ENCODE assay signal across 8 cellular contexts in the genomic region with DNA sequence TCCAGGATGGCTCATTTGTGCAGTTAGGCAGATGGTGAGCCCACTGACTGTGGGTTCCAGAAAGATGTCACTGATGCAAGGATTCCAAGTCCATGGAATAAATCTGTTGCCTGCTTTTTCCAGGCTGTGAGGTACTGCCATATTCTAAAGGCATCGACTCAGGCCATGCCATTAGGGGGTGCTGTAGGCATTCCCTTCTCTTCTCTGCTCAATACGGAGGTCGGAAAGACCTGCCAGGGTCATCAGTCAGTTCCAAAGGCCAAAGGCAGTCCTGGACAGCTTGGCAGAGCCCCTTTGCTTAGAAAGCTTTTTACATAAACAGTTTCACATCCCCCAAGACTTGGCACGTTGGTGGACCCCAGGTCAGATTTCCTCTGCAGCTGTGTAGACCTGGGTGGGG. TPM values are rescaled to one million over a fixed set of nuclear protein-coding genes. Genes with fewer than 3 reads are reported as not detected.
A peak's percentile ranks its signal among the peaks of the same experiment; 100 is the strongest.
DNase-seq lines count a peak whose midpoint lies in the region; ATAC-seq, FAIRE-seq and TF ChIP-seq lines count a peak whose summit lies in the region.

No MANE protein-coding gene starts in this region.

- H3K9me3 Mint-ChIP-seq in activated CD4-positive, alpha-beta memory T cell treated with anti-CD3 and anti-CD28 coated beads, Interleukin-2, amount 10 ng/mL, durations not matched to agents 7 days and 5 days, result no peaks in the 10 kb centered on the region

- TF ChIP-seq RAD21 in A549 (conservative IDR thresholded peaks at IDR 0.05 in 1 of 2, IDR thresholded peaks at IDR 0.05 in 1 of 2), result peak; percentile 61 to 81

- ATAC-seq in A549, result peak; percentile 80 to 91; a peak in 5 of 6 replicates
- ATAC-seq in omental fat pad (ENCODE audit: low FRiP score), result peak; percentile 76
- ATAC-seq in GM21619 (IDR thresholded peaks at IDR 0.05; ENCODE audit: unreplicated experiment), result no peak
- ATAC-seq in HG02610 (IDR thresholded peaks at IDR 0.05; ENCODE audit: unreplicated experiment), result no peak

- no peak overlapping the region for H3K4me2 ChIP-seq in A549

- WGBS in A549 (ENCODE audit: missing lambda C conversion rate), result 10% methylated on average over 3 of the region's 4 CpGs

- H3K4me1 ChIP-seq in A549, result no peaks in the 10 kb centered on the region

- no peak overlapping the region for H3K27ac Mint-ChIP-seq in activated CD4-positive, alpha-beta memory T cell treated with anti-CD3 and anti-CD28 coated beads, Interleukin-2, amount 10 ng/mL, durations not matched to agents 7 days and 5 days

- peaks cover 6% of the 10 kb centered on the region for H3K4me1 Mint-ChIP-seq in activated CD4-positive, alpha-beta memory T cell treated with anti-CD3 and anti-CD28 coated beads, Interleukin-2, amount 10 ng/mL, durations not matched to agents 7 days and 5 days

- no peak for FAIRE-seq in A549 (lab: Jason Lieb, UNC)

- H3K4me3 ChIP-seq in A549, result no peak overlapping the region

- DNase-seq in A549 (ENCODE audit: low read depth in 1 of 2, low spot score in 1 of 2) (peak; percentile 40 to 58), GM03348 (ENCODE audit: low spot score) (peak; percentile 83), NCI-H2029 treated with DMSO at 0.1 percent for 48 hours (lab: John Stamatoyannopoulos, UW) (peak; percentile 80), foreskin melanocyte (peak; percentile 32), omental fat pad (ENCODE audit: low spot score) (no peak)
- DNase-seq in activated CD4-positive, alpha-beta memory T cell treated with anti-CD3 and anti-CD28 coated beads, Interleukin-2, amount 10 ng/mL, durations not matched to agents 7 days and 5 days, result peak; percentile 45

- no peak for TF ChIP-seq EP300 in A549 (IDR thresholded peaks at IDR 0.05)

- POLR2A ChIA-PET in A549 (lab: Yijun Ruan, JAX), result no interaction called here
- POLR2A ChIA-PET in activated CD4-positive, alpha-beta memory T cell treated with anti-CD3 and anti-CD28 coated beads, Interleukin-2, amount 10 ng/mL, durations not matched to agents 7 days and 5 days (lab: Charles Lee), result interaction anchor here (2.1 kb wide), 1 partner anchor 121 kb away, joined by 8 read pairs; a partner anchor contains a TSS

- H3K27ac ChIP-seq in A549, result no peak overlapping the region

- TF ChIP-seq CTCF in A549 (IDR thresholded peaks at IDR 0.05), result peak; percentile 44
- TF ChIP-seq CTCF in omental fat pad (IDR thresholded peaks at IDR 0.05), result no peak

- H3K4me3 Mint-ChIP-seq in activated CD4-positive, alpha-beta memory T cell treated with anti-CD3 and anti-CD28 coated beads, Interleukin-2, amount 10 ng/mL, durations not matched to agents 7 days and 5 days, result no peak overlapping the region

- no peak for TF ChIP-seq POLR2A in A549 (IDR thresholded peaks at IDR 0.05; ENCODE audit: low read length)

- no peaks in the 10 kb centered on the region for H3K36me3 Mint-ChIP-seq in activated CD4-positive, alpha-beta memory T cell treated with anti-CD3 and anti-CD28 coated beads, Interleukin-2, amount 10 ng/mL, durations not matched to agents 7 days and 5 days (ENCODE audit: low read depth)

- CTCF ChIA-PET in A549 (lab: Yijun Ruan, JAX), result interaction anchor here (0.8 to 2.2 kb wide), 7 partner anchors 11 to 342 kb away, joined by 3 to 6 read pairs (median 3); no protein-coding TSS in a partner anchor
- CTCF ChIA-PET in activated CD4-positive, alpha-beta memory T cell treated with anti-CD3 and anti-CD28 coated beads, Interleukin-2, amount 10 ng/mL, durations not matched to agents 7 days and 5 days (lab: Charles Lee), result interaction anchor here (1.0 to 1.9 kb wide), 3 partner anchors 11 to 176 kb away, joined by 3 to 7 read pairs (median 4); a partner anchor contains a TSS

- no peaks in the 10 kb centered on the region for H3K9me3 ChIP-seq in A549

- H3K27me3 Mint-ChIP-seq in activated CD4-positive, alpha-beta memory T cell treated with anti-CD3 and anti-CD28 coated beads, Interleukin-2, amount 10 ng/mL, durations not matched to agents 7 days and 5 days, result peaks cover 2% of the 10 kb centered on the region

TF ChIP-seq in A549, 52 proteins besides CTCF, POLR2A, EP300 and RAD21:
- TF ChIP-seq HOXB5 (CRISPR knock-in tag; IDR thresholded peaks at IDR 0.05) (no peak), ZFP36 (IDR thresholded peaks at IDR 0.05; ENCODE audit: borderline replicate concordance, partially characterized antibody) (no peak), HEYL (CRISPR knock-in tag; IDR thresholded peaks at IDR 0.05) (no peak), SMC3 (IDR thresholded peaks at IDR 0.05) (peak; percentile 57), MYC (IDR thresholded peaks at IDR 0.05; ENCODE audit: borderline replicate concordance, low read length) (no peak), ZC3H11A (IDR thresholded peaks at IDR 0.05) (no peak), NPAS2 (CRISPR knock-in tag; IDR thresholded peaks at IDR 0.05; ENCODE audit: borderline replicate concordance) (no peak)
- TF ChIP-seq, protein P1, sequence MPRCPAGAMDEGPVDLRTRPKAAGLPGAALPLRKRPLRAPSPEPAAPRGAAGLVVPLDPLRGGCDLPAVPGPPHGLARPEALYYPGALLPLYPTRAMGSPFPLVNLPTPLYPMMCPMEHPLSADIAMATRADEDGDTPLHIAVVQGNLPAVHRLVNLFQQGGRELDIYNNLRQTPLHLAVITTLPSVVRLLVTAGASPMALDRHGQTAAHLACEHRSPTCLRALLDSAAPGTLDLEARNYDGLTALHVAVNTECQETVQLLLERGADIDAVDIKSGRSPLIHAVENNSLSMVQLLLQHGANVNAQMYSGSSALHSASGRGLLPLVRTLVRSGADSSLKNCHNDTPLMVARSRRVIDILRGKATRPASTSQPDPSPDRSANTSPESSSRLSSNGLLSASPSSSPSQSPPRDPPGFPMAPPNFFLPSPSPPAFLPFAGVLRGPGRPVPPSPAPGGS (IDR thresholded peaks at IDR 0.05), result no peak

RNA-seq across cellular contexts. Expression of a gene that starts 31.7 kb away (rescaled TPM):
- polyA plus RNA-seq in A549 (2011; rRNA removed) (not detected in 2 replicates), A549 (2017; fragmentation: RNase III; extraction: RNeasy Plus Mini Kit Qiagen cat#74134 plus additional on column Dnase treatment) (not detected in 3 replicates)
- not detected in 2 replicates for polyA plus RNA-seq in A549 (2012; cell fraction: cytosol; rRNA removed)
- polyA plus RNA-seq in A549 (2012; cell fraction: nucleus; rRNA removed), result not detected in 2 replicates
- not detected in 2 replicates for polyA minus RNA-seq in A549 (2011; rRNA and poly(A)+ RNA removed)
- not detected for total RNA-seq in activated CD4-positive, alpha-beta memory T cell treated with anti-CD3 and anti-CD28 coated beads, Interleukin-2, amount 10 ng/mL, durations not matched to agents 7 days and 5 days
- 1 to 10 TPM in 1 of 4 donors, under 1 TPM in 1, not detected in 2; 0.24 to 1.0 TPM for total RNA-seq in omental fat pad

RNA-seq across cellular contexts. Expression of a gene that starts 47.3 kb away (rescaled TPM):
- polyA plus RNA-seq in A549 (2011; rRNA removed), result not detected in 2 replicates
- polyA plus RNA-seq in A549 (2012; cell fraction: cytosol; rRNA removed), result 0.03 TPM in 1 of 2 replicates, not detected in the other
- polyA plus RNA-seq in A549 (2012; cell fraction: nucleus; rRNA removed), result 0.07 TPM in 1 of 2 replicates, not detected in the other
- polyA plus RNA-seq in A549 (2017; fragmentation: RNase III; extraction: RNeasy Plus Mini Kit Qiagen cat#74134 plus additional on column Dnase treatment), result not detected in 3 replicates
- not detected in 2 replicates for polyA minus RNA-seq in A549 (2011; rRNA and poly(A)+ RNA removed)
- not detected for total RNA-seq in activated CD4-positive, alpha-beta memory T cell treated with anti-CD3 and anti-CD28 coated beads, Interleukin-2, amount 10 ng/mL, durations not matched to agents 7 days and 5 days
- total RNA-seq in omental fat pad, result not detected

Comparison
In these comparisons a context has a peak if more than half of its experiments do, and no peak if none do; other contexts are left out.
1. ATAC-seq: peak in A549 (2 of 2) and omental fat pad (single experiment); none in GM21619 (single experiment) and HG02610 (single experiment).